Comparison of ENCODE assay signal across 1 cellular context in genomic region chr2:240448387-240449274, GRCh38.
TF ChIP-seq lines count a peak whose summit lies in the region.

No MANE protein-coding gene starts in this region.

TF ChIP-seq in HepG2, 621 proteins besides CTCF, POLR2A, EP300 and RAD21:
- TF ChIP-seq ZNF629 (CRISPR knock-in tag; conservative IDR thresholded peaks at IDR 0.05) (peak; percentile 66), AGO1 (IDR thresholded peaks at IDR 0.05; ENCODE audit: low read depth, low read length, poor library complexity, severe bottlenecking) (no peak)
